ENCODE assay signal across 11 cellular contexts in the genomic region with DNA sequence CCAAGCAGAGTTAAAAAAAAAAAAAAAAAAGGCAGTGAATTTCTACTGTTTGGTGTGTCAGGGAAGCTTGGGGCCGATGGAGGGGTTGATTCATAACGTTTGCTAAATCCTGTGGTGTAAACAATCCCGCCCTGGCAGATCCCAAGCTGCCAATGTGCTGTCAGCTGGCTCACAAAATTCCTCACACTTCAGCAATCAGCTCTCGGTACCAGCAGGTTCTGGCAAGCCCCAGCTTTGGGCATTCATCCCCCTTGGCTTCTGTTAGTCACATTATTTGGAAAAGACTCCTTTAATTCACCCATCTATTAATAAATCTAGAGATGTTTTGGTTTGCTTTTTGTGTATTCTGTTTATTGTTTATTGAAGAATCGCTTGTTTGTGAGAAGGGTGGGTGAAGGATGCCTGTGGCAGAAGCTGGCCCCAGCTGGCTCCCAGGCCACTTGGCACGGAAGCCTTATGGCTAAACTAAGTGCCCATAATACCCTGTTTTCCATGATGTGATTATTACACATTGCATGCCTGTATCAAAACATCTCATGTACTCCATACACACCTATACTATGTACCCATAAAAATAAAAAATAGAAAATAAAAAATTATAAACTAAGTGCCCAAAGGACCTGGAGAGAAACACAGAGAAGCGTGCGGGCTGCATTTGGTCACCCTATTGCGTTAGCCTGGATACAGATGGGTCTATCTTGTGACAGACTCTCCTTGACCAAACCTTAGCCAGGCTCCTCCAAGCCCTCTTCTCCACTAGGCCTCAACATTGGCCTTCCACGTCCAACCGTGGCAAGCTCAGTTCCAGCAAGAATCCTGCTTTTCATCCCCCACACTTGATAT.
DNase-seq lines count a peak whose midpoint lies in the region; ATAC-seq, FAIRE-seq and TF ChIP-seq lines count a peak whose summit lies in the region.
"Had no signal": no experiment of that assay in that cellular context is flagged by ENCODE, and none has a peak within 500 bp of the region (broad histone marks: within the 10 kb centered on the region; RNA-seq: fewer than 3 reads in every experiment).

No MANE protein-coding gene starts in this region.

- no peaks in the 10 kb centered on the region for H3K27me3 ChIP-seq in stomach
- H3K27me3 ChIP-seq in esophagus squamous epithelium: no peaks in the 10 kb centered on the region
- no peaks in the 10 kb centered on the region for H3K27me3 ChIP-seq in effector memory CD4-positive, alpha-beta T cell (replicated peaks; ENCODE audit: control insufficient read depth, insufficient read depth, low read length, poor library complexity, severe bottlenecking)
- H3K27me3 ChIP-seq: SJCRH30 had no signal

- peak; percentile 47 for DNase-seq in H54 (ENCODE audit: insufficient read length, low spot score)
- peak; percentile 63 to 88 for DNase-seq in cerebellar nuclear complex (lab: John Stamatoyannopoulos, UW)
- peak; percentile 49 for DNase-seq in inferior parietal cortex (ENCODE audit: extremely low spot score)
- no peak for DNase-seq in stomach
- DNase-seq in esophagus squamous epithelium (lab: John Stamatoyannopoulos, UW): no peak
- no peak for DNase-seq in effector memory CD4-positive, alpha-beta T cell
- DNase-seq: NCI-H2029 had no signal

- intact Hi-C loops in stomach (cut with DNase I; ENCODE audit: low total_unique reads) (no loop called here), esophagus squamous epithelium (cut with DNase I) (no loop called here)

- H3K27ac ChIP-seq in stomach: peak overlapping the region in 3 of 5 donors; percentile 16 to 33 (median 23)
- H3K27ac ChIP-seq in esophagus squamous epithelium: peak overlapping the region in 2 of 4 donors; percentile 55 to 62
- no peak overlapping the region for H3K27ac ChIP-seq in effector memory CD4-positive, alpha-beta T cell (ENCODE audit: insufficient read depth, low read length, poor library complexity, severe bottlenecking)
- H3K27ac ChIP-seq: SJCRH30 had no signal

- TF ChIP-seq CTCF in stomach (IDR thresholded peaks at IDR 0.05) (no peak), esophagus squamous epithelium (IDR thresholded peaks at IDR 0.05) (no peak)

- peaks cover 0 to 36% (median 18%) of the 10 kb centered on the region in 4 donors for H3K36me3 ChIP-seq in stomach
- H3K36me3 ChIP-seq in esophagus squamous epithelium: no peaks in the 10 kb centered on the region
- H3K36me3 ChIP-seq in effector memory CD4-positive, alpha-beta T cell (ENCODE audit: control insufficient read depth, insufficient read depth, low read length): no peaks in the 10 kb centered on the region

- 60 to 69% (median 64%) methylated on average over 11 of the region's 11 CpGs for WGBS in stomach, 5 donors
- 53 to 54% methylated on average over 11 of the region's 11 CpGs for WGBS in esophagus squamous epithelium, 2 donors

- H3K4me3 ChIP-seq in stomach (no peak overlapping the region), esophagus squamous epithelium (no peak overlapping the region)
- H3K4me3 ChIP-seq in effector memory CD4-positive, alpha-beta T cell (ENCODE audit: insufficient read depth, low read depth, low read length, poor library complexity, severe bottlenecking): no peak overlapping the region
- H3K4me3 ChIP-seq: SJCRH30 had no signal

- ATAC-seq in GM19463 (IDR thresholded peaks at IDR 0.05; ENCODE audit: unreplicated experiment) (no peak), HG02840 (IDR thresholded peaks at IDR 0.05; ENCODE audit: low FRiP score, unreplicated experiment) (no peak)

- no peak for FAIRE-seq in H54 (lab: Jason Lieb, UNC)
- FAIRE-seq: G401.6 had no signal

- TF ChIP-seq POLR2A in H54 (IDR thresholded peaks at IDR 0.05; ENCODE audit: low read depth, low read length): no peak
- no peak for TF ChIP-seq POLR2A in stomach (IDR thresholded peaks at IDR 0.05)
- no peak for TF ChIP-seq POLR2A in esophagus squamous epithelium (IDR thresholded peaks at IDR 0.05)

- H3K4me1 ChIP-seq in stomach (peaks cover 0 to 40% (median 14%) of the 10 kb centered on the region in 4 donors), esophagus squamous epithelium (peaks cover 0 to 38% (median 10%) of the 10 kb centered on the region in 3 donors)
- no peaks in the 10 kb centered on the region for H3K4me1 ChIP-seq in effector memory CD4-positive, alpha-beta T cell (ENCODE audit: control insufficient read depth, insufficient read depth, low read length, poor library complexity, severe bottlenecking)

- H3K9me3 ChIP-seq in stomach: no peaks in the 10 kb centered on the region
- no peaks in the 10 kb centered on the region for H3K9me3 ChIP-seq in esophagus squamous epithelium
- H3K9me3 ChIP-seq in effector memory CD4-positive, alpha-beta T cell (ENCODE audit: control insufficient read depth, low read length): no peaks in the 10 kb centered on the region
- H3K9me3 ChIP-seq: SJCRH30 had no signal

- no peak for TF ChIP-seq EP300 in stomach (IDR thresholded peaks at IDR 0.05)

Comparison
In these comparisons a context has a peak if more than half of its experiments do, and no peak if none do; other contexts are left out.
1. DNase-seq: peak in H54 (single experiment), cerebellar nuclear complex (2 of 2) and inferior parietal cortex (single experiment); none in stomach (single experiment), esophagus squamous epithelium (single experiment) and effector memory CD4-positive, alpha-beta T cell (0 of 3).